In genomic region chr7:152674860-152675760, GRCh38 we compare ENCODE assay signal across 1 cellular context.
TF ChIP-seq lines count a peak whose summit lies in the region.

No MANE protein-coding gene starts in this region.

TF ChIP-seq in K562, 482 proteins besides CTCF, POLR2A, EP300 and RAD21 (continued from another document and continues in another):
- no peak for TF ChIP-seq FOXM1 (IDR thresholded peaks at IDR 0.05; ENCODE audit: low read depth)
- TF ChIP-seq FOXM1 (CRISPR knock-in tag; IDR thresholded peaks at IDR 0.05; ENCODE audit: low read depth) = no peak
- TF ChIP-seq PHTF2 (CRISPR knock-in tag; IDR thresholded peaks at IDR 0.05) = no peak
- TF ChIP-seq GTF3C2 (IDR thresholded peaks at IDR 0.05; ENCODE audit: borderline replicate concordance, extremely low read depth, insufficient read length) = no peak
- TF ChIP-seq ILK (tag; IDR thresholded peaks at IDR 0.05; ENCODE audit: borderline replicate concordance, low read depth) = no peak
- no peak for TF ChIP-seq STAT5B (CRISPR knock-in tag; IDR thresholded peaks at IDR 0.05)
- TF ChIP-seq ZNF347 (CRISPR knock-in tag; IDR thresholded peaks at IDR 0.05; ENCODE audit: low read depth) = no peak
- TF ChIP-seq ZNF778 (CRISPR knock-in tag; IDR thresholded peaks at IDR 0.05) = no peak
- TF ChIP-seq RBM14 (IDR thresholded peaks at IDR 0.05; ENCODE audit: borderline replicate concordance, insufficient read depth, low read depth, low read length) = no peak
- TF ChIP-seq SMAD2 (IDR thresholded peaks at IDR 0.05; ENCODE audit: low read depth, low read length) = no peak
- TF ChIP-seq POLR3A (IDR thresholded peaks at IDR 0.05; ENCODE audit: borderline replicate concordance, extremely low read depth, insufficient read depth, insufficient read length) = no peak
- TF ChIP-seq ZNF146 (CRISPR knock-in tag; IDR thresholded peaks at IDR 0.05; ENCODE audit: unreplicated experiment) = no peak
- TF ChIP-seq, protein P1, sequence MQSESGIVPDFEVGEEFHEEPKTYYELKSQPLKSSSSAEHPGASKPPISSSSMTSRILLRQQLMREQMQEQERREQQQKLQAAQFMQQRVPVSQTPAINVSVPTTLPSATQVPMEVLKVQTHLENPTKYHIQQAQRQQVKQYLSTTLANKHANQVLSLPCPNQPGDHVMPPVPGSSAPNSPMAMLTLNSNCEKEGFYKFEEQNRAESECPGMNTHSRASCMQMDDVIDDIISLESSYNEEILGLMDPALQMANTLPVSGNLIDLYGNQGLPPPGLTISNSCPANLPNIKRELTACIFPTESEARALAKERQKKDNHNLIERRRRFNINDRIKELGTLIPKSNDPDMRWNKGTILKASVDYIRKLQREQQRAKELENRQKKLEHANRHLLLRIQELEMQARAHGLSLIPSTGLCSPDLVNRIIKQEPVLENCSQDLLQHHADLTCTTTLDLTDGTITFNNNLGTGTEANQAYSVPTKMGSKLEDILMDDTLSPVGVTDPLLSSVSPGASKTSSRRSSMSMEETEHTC (IDR thresholded peaks at IDR 0.05) = no peak
- peak; percentile 83 for TF ChIP-seq ZBTB40 (IDR thresholded peaks at IDR 0.05)
- peak; percentile 71; the same call in 1 of the 2 replicates for TF ChIP-seq ZBTB40 (CRISPR knock-in tag; IDR thresholded peaks at IDR 0.05)
- TF ChIP-seq SREBF2 (CRISPR knock-in tag; IDR thresholded peaks at IDR 0.05) = no peak
- TF ChIP-seq, protein P2, sequence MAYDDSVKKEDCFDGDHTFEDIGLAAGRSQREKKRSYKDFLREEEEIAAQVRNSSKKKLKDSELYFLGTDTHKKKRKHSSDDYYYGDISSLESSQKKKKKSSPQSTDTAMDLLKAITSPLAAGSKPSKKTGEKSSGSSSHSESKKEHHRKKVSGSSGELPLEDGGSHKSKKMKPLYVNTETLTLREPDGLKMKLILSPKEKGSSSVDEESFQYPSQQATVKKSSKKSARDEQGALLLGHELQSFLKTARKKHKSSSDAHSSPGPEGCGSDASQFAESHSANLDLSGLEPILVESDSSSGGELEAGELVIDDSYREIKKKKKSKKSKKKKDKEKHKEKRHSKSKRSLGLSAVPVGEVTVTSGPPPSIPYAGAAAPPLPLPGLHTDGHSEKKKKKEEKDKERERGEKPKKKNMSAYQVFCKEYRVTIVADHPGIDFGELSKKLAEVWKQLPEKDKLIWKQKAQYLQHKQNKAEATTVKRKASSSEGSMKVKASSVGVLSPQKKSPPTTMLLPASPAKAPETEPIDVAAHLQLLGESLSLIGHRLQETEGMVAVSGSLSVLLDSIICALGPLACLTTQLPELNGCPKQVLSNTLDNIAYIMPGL (CRISPR knock-in tag; IDR thresholded peaks at IDR 0.05) = no peak
- no peak for TF ChIP-seq LEF1 (IDR thresholded peaks at IDR 0.05)
- TF ChIP-seq, protein P3, sequence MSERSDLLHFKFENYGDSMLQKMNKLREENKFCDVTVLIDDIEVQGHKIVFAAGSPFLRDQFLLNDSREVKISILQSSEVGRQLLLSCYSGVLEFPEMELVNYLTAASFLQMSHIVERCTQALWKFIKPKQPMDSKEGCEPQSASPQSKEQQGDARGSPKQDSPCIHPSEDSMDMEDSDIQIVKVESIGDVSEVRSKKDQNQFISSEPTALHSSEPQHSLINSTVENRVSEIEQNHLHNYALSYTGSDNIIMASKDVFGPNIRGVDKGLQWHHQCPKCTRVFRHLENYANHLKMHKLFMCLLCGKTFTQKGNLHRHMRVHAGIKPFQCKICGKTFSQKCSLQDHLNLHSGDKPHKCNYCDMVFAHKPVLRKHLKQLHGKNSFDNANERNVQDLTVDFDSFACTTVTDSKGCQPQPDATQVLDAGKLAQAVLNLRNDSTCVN (CRISPR knock-in tag; IDR thresholded peaks at IDR 0.05) = no peak
- TF ChIP-seq SMARCA5 (IDR thresholded peaks at IDR 0.05) = no peak
- TF ChIP-seq SNAPC5 (CRISPR knock-in tag; IDR thresholded peaks at IDR 0.05) = no peak
- TF ChIP-seq, protein P4, sequence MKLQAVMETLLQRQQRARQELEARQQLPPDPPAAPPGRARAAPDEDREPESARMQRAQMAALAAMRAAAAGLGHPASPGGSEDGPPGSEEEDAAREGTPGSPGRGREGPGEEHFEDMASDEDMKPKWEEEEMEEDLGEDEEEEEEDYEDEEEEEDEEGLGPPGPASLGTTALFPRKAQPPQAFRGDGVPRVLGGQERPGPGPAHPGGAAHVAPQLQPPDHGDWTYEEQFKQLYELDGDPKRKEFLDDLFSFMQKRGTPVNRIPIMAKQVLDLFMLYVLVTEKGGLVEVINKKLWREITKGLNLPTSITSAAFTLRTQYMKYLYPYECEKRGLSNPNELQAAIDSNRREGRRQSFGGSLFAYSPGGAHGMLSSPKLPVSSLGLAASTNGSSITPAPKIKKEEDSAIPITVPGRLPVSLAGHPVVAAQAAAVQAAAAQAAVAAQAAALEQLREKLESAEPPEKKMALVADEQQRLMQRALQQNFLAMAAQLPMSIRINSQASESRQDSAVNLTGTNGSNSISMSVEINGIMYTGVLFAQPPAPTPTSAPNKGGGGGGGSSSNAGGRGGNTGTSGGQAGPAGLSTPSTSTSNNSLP (IDR thresholded peaks at IDR 0.05; ENCODE audit: borderline replicate concordance, low read depth, low read length) = no peak
- no peak for TF ChIP-seq ARNT (IDR thresholded peaks at IDR 0.05)
- TF ChIP-seq, protein P5, sequence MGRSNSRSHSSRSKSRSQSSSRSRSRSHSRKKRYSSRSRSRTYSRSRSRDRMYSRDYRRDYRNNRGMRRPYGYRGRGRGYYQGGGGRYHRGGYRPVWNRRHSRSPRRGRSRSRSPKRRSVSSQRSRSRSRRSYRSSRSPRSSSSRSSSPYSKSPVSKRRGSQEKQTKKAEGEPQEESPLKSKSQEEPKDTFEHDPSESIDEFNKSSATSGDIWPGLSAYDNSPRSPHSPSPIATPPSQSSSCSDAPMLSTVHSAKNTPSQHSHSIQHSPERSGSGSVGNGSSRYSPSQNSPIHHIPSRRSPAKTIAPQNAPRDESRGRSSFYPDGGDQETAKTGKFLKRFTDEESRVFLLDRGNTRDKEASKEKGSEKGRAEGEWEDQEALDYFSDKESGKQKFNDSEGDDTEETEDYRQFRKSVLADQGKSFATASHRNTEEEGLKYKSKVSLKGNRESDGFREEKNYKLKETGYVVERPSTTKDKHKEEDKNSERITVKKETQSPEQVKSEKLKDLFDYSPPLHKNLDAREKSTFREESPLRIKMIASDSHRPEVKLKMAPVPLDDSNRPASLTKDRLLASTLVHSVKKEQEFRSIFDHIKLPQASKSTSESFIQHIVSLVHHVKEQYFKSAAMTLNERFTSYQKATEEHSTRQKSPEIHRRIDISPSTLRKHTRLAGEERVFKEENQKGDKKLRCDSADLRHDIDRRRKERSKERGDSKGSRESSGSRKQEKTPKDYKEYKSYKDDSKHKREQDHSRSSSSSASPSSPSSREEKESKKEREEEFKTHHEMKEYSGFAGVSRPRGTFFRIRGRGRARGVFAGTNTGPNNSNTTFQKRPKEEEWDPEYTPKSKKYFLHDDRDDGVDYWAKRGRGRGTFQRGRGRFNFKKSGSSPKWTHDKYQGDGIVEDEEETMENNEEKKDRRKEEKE (IDR thresholded peaks at IDR 0.05; ENCODE audit: borderline replicate concordance in 1 of 2, control insufficient read depth in 1 of 2, low read depth in 2 of 2, low read length in 1 of 2) = no peak
- no peak; the same call in 1 of the 2 replicates for TF ChIP-seq GTF2A2 (tag; IDR thresholded peaks at IDR 0.05)
- TF ChIP-seq ZKSCAN8 (CRISPR knock-in tag; IDR thresholded peaks at IDR 0.05) = no peak
- peak; percentile 42; the same call in 1 of the 2 replicates for TF ChIP-seq XRCC3 (IDR thresholded peaks at IDR 0.05)
- TF ChIP-seq ZNF699 (CRISPR knock-in tag; IDR thresholded peaks at IDR 0.05; ENCODE audit: insufficient replicate concordance) = no peak
- TF ChIP-seq MTF1 (CRISPR knock-in tag; IDR thresholded peaks at IDR 0.05; ENCODE audit: borderline replicate concordance) = no peak
- TF ChIP-seq, protein P6, sequence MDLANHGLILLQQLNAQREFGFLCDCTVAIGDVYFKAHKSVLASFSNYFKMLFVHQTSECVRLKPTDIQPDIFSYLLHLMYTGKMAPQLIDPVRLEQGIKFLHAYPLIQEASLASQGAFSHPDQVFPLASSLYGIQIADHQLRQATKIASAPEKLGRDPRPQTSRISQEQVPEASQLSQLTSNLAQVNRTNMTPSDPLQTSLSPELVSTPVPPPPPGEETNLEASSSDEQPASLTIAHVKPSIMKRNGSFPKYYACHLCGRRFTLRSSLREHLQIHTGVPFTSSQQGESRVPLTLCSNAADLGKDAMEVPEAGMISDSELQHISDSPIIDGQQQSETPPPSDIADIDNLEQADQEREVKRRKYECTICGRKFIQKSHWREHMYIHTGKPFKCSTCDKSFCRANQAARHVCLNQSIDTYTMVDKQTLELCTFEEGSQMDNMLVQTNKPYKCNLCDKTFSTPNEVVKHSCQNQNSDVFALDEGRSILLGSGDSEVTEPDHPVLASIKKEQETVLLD (IDR thresholded peaks at IDR 0.05) = no peak
- TF ChIP-seq, protein P7, sequence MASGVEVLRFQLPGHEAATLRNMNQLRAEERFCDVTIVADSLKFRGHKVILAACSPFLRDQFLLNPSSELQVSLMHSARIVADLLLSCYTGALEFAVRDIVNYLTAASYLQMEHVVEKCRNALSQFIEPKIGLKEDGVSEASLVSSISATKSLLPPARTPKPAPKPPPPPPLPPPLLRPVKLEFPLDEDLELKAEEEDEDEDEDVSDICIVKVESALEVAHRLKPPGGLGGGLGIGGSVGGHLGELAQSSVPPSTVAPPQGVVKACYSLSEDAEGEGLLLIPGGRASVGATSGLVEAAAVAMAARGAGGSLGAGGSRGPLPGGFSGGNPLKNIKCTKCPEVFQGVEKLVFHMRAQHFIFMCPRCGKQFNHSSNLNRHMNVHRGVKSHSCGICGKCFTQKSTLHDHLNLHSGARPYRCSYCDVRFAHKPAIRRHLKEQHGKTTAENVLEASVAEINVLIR (CRISPR knock-in tag; IDR thresholded peaks at IDR 0.05) = no peak
- no peak for TF ChIP-seq SAP30 (IDR thresholded peaks at IDR 0.05; ENCODE audit: borderline replicate concordance, insufficient read depth, low read depth, low read length, poor library complexity, severe bottlenecking)
- no peak for TF ChIP-seq NR1H2 (CRISPR knock-in tag; IDR thresholded peaks at IDR 0.05)
